Comparison of ENCODE assay signal across 14 cellular contexts in the genomic region with DNA sequence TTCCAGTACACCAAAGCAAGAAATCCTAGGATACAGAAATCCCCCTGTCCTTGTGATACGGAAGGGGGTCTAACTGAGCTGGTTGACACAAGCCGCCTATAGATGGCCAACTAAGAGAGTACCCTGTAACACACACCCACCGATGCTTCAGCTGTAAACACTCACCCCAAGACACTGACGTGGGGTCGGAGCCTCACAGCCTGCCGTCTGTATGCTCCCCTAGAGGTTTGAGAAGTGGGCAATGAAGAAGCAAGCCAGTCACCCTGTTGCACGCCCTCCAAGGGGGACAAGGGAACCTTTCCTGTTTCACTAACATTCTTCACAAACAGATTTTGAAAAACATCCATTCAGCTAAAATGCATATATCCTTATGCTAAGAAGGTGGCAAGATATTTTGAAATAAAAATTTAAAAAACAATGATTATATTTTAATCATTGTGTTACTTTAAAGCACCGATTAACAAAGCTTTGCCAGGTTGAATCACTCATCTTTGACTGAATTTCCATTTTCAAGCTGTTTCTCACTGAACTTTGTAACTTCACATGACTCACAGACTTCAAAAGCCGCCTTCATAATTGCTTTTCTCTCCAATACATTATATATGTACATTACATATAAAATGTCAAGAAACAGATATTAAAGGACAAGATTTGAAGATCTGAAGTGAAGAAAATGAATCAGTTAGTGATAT.
DNase-seq lines count a peak whose midpoint lies in the region; ATAC-seq and TF ChIP-seq lines count a peak whose summit lies in the region.
"Had no signal": no experiment of that assay in that cellular context is flagged by ENCODE, and none has a peak within 500 bp of the region (broad histone marks: within the 10 kb centered on the region; RNA-seq: fewer than 3 reads in every experiment).

No MANE protein-coding gene starts in this region.

- peak overlapping the region; percentile 62 for H3K18ac ChIP-seq in mesendoderm (ENCODE audit: low read length)

- TF ChIP-seq CTCF in 22Rv1 (IDR thresholded peaks at IDR 0.05) (no peak), choroid plexus epithelial cell (conservative IDR thresholded peaks at IDR 0.05; ENCODE audit: low read depth, low read length) (no peak)

- peak; percentile 58 for DNase-seq in LoVo (ENCODE audit: low spot score)
- peak; percentile 64 for DNase-seq in choroid plexus epithelial cell (ENCODE audit: low read depth)
- peak; percentile 11 for DNase-seq in mesendoderm
- no peak for DNase-seq in anterior cingulate cortex (lab: John Stamatoyannopoulos, UW)
- no peak for DNase-seq in stimulated activated CD4-positive, alpha-beta T cell treated with anti-CD3 and anti-CD28 coated beads, Interleukin-15, amount 100 ng/mL, for 24 hours
- DNase-seq in NK-92 treated with Interleukin-12 subunit alpha and Interleukin-12 subunit beta, amount 100 ng/mL, for 24 hours (lab: John Stamatoyannopoulos, UW), result no peak
- DNase-seq in stimulated activated naive CD8-positive, alpha-beta T cell treated with anti-CD3 and anti-CD28 coated beads, Interleukin-15, amount 100 ng/mL, for 72 hours, result no peak
- DNase-seq: aorta, NCI-H1436, NCI-H526 treated with DMSO at 0.1 percent for 48 hours, WERI-Rb-1 had no signal

- no peak overlapping the region for H3K56ac ChIP-seq in mesendoderm (ENCODE audit: low read length)

- no peaks in the 10 kb centered on the region for H3K79me1 ChIP-seq in mesendoderm (ENCODE audit: low read length)

- no peak overlapping the region for H2AK5ac ChIP-seq in mesendoderm (ENCODE audit: low read length)

- no peak overlapping the region for H2BK120ac ChIP-seq in mesendoderm (ENCODE audit: low read depth, low read length)

- peaks cover 2% of the 10 kb centered on the region for H3K4me1 ChIP-seq in mesendoderm (ENCODE audit: control insufficient read depth, low read depth, low read length)

- H3K4me2 ChIP-seq in mesendoderm (ENCODE audit: low read length), result no peak overlapping the region

- no peak overlapping the region for H3K9ac ChIP-seq in mesendoderm (ENCODE audit: low read length)

- no peak overlapping the region for H4K5ac ChIP-seq in mesendoderm (ENCODE audit: low read length)

- H3K27ac ChIP-seq in 22Rv1 (0 out of 2 replicates have a peak overlapping the region, but pooled peaks have one; percentile 17), mesendoderm (ENCODE audit: low read depth, low read length) (peak overlapping the region; percentile 52)
- H3K27ac ChIP-seq: SJSA1, tibial nerve, WERI-Rb-1 had no signal

- H2BK15ac ChIP-seq in mesendoderm (replicated peaks; ENCODE audit: low read depth), result no peak overlapping the region

- peak overlapping the region; percentile 56 for H2BK5ac ChIP-seq in mesendoderm (ENCODE audit: low read length)

- no peaks in the 10 kb centered on the region for H3K27me3 ChIP-seq in mesendoderm (ENCODE audit: insufficient read depth, low read length, poor library complexity)
- H3K27me3 ChIP-seq: SJSA1, tibial nerve had no signal

- no peaks in the 10 kb centered on the region for H3K79me2 ChIP-seq in mesendoderm (ENCODE audit: control insufficient read depth, insufficient read depth, low read length)

- no peak overlapping the region for H3K27ac Mint-ChIP-seq in stimulated activated naive CD8-positive, alpha-beta T cell treated with anti-CD3 and anti-CD28 coated beads, Interleukin-15, amount 100 ng/mL, for 72 hours

- no peak overlapping the region for H3K4me3 ChIP-seq in choroid plexus epithelial cell (ENCODE audit: low read depth, low read length)
- no peak overlapping the region for H3K4me3 ChIP-seq in mesendoderm (ENCODE audit: low read length)
- H3K4me3 ChIP-seq: SJSA1, tibial nerve had no signal

- ATAC-seq in stimulated activated naive CD8-positive, alpha-beta T cell treated with anti-CD3 and anti-CD28 coated beads, Interleukin-15, amount 100 ng/mL, for 72 hours, result no peak

- H4K8ac ChIP-seq in mesendoderm (ENCODE audit: low read depth, low read length), result no peak overlapping the region

- H3K36me3 ChIP-seq in mesendoderm (ENCODE audit: control insufficient read depth, insufficient read depth, low read length), result no peaks in the 10 kb centered on the region
- H3K36me3 ChIP-seq: SJSA1, tibial nerve, WERI-Rb-1 had no signal

- no peak overlapping the region for H3K23ac ChIP-seq in mesendoderm (ENCODE audit: low read length)

- WGBS in mesendoderm (ENCODE audit: extremely low coverage, insufficient coverage, low lambda C conversion rate), result no CpG with 5 or more reads among the region's 9 CpGs

- H3K9me3 Mint-ChIP-seq in stimulated activated naive CD8-positive, alpha-beta T cell treated with anti-CD3 and anti-CD28 coated beads, Interleukin-15, amount 100 ng/mL, for 72 hours, result no peaks in the 10 kb centered on the region

- H3K4ac ChIP-seq in mesendoderm (ENCODE audit: low read depth, low read length), result peak overlapping the region; percentile 62

- no peak overlapping the region for H3K4me3 Mint-ChIP-seq in stimulated activated naive CD8-positive, alpha-beta T cell treated with anti-CD3 and anti-CD28 coated beads, Interleukin-15, amount 100 ng/mL, for 72 hours

- H3K27me3 Mint-ChIP-seq in stimulated activated naive CD8-positive, alpha-beta T cell treated with anti-CD3 and anti-CD28 coated beads, Interleukin-15, amount 100 ng/mL, for 72 hours, result no peaks in the 10 kb centered on the region

- H3K4me1 Mint-ChIP-seq in stimulated activated naive CD8-positive, alpha-beta T cell treated with anti-CD3 and anti-CD28 coated beads, Interleukin-15, amount 100 ng/mL, for 72 hours, result no peaks in the 10 kb centered on the region

Comparison
In these comparisons a context has a peak if more than half of its experiments do, and no peak if none do; other contexts are left out.
1. DNase-seq: peak in LoVo (single experiment), choroid plexus epithelial cell (single experiment) and mesendoderm (single experiment); none in anterior cingulate cortex (0 of 58), stimulated activated CD4-positive, alpha-beta T cell treated with anti-CD3 and anti-CD28 coated beads, Interleukin-15, amount 100 ng/mL, for 24 hours (single experiment), NK-92 treated with Interleukin-12 subunit alpha and Interleukin-12 subunit beta, amount 100 ng/mL, for 24 hours (single experiment) and stimulated activated naive CD8-positive, alpha-beta T cell treated with anti-CD3 and anti-CD28 coated beads, Interleukin-15, amount 100 ng/mL, for 72 hours (0 of 2).